26 cellular contexts compared by ENCODE assay signal in the genomic region with DNA sequence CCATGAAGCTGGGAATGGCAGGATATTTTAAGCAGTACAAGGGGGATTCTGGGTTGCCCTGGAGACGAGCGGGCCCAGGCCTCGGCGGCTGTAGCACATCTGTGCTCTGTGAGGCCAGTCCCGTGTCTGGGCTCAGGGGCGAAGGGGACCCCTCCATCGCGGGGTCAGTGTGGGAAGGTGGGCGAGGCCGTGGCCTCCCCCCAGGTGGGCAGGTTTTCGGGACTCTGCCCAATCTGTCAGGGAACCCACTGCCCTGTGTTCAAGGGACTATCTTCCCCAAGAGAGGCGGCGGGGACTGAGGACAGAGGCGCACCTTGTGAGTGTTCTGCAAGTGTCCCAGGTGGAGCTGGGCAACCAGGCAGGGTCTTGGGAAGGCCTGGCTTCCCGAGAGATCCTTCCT.
"Had no signal": no experiment of that assay in that cellular context is flagged by ENCODE, and none has a peak within 500 bp of the region (broad histone marks: within the 10 kb centered on the region; RNA-seq: fewer than 3 reads in every experiment).

No MANE protein-coding gene starts in this region.

- H3K4me3 ChIP-seq: colonic mucosa, esophagus squamous epithelium, gastroesophageal sphincter had no signal

- H3K27ac ChIP-seq: brain microvascular endothelial cell, colonic mucosa, epithelial cell of prostate, esophagus squamous epithelium, gastroesophageal sphincter, VCaP had no signal

- H3K27me3 Mint-ChIP-seq: activated B cell treated with CpG ODN at 0.5 μM for 24 hours; activated CD8-positive, alpha-beta T cell treated with anti-CD3 and anti-CD28 coated beads for 36 hours; activated naive CD8-positive, alpha-beta T cell had no signal

- H3K9me3 Mint-ChIP-seq: activated B cell treated with CpG ODN at 0.5 μM for 24 hours; activated CD8-positive, alpha-beta T cell treated with anti-CD3 and anti-CD28 coated beads for 36 hours; activated T-cell treated with anti-CD3 and anti-CD28 coated beads, Interleukin-2, amount 50 U/mL, for 4 hours; activated T-helper 17 cell treated with anti-CD3 and anti-CD28 coated beads, Interleukin-2, amount 50 U/mL, for 72 hours had no signal

- H3K4me1 Mint-ChIP-seq: activated B cell treated with CpG ODN at 0.5 μM for 24 hours; activated T-helper 17 cell treated with anti-CD3 and anti-CD28 coated beads, Interleukin-2, amount 50 U/mL, for 72 hours had no signal

- H3K36me3 ChIP-seq: brain microvascular endothelial cell, colonic mucosa, esophagus squamous epithelium, gastroesophageal sphincter had no signal

- H3K27me3 ChIP-seq: brain microvascular endothelial cell, colonic mucosa, esophagus squamous epithelium, gastroesophageal sphincter had no signal

- ATAC-seq: activated CD4-positive, CD25-positive, alpha-beta regulatory T cell treated with anti-CD3 and anti-CD28 coated beads, Interleukin-2, amount 50 U/mL, for 24 hours; activated CD8-positive, alpha-beta T cell treated with anti-CD3 and anti-CD28 coated beads for 36 hours; activated T-cell treated with anti-CD3 and anti-CD28 coated beads, Interleukin-2, amount 50 U/mL, for 4 hours; activated T-helper 17 cell treated with anti-CD3 and anti-CD28 coated beads, Interleukin-2, amount 50 U/mL, for 72 hours; gastroesophageal sphincter had no signal

- H3K4me1 ChIP-seq: colonic mucosa, esophagus squamous epithelium, gastroesophageal sphincter had no signal

- H3K27ac Mint-ChIP-seq: activated B cell treated with CpG ODN at 0.5 μM for 24 hours; activated CD8-positive, alpha-beta T cell treated with anti-CD3 and anti-CD28 coated beads for 36 hours; activated naive CD8-positive, alpha-beta T cell; activated T-helper 17 cell treated with anti-CD3 and anti-CD28 coated beads, Interleukin-2, amount 50 U/mL, for 72 hours had no signal

- H3K36me3 Mint-ChIP-seq: activated naive CD8-positive, alpha-beta T cell had no signal

- DNase-seq: activated B cell treated with CpG ODN at 0.5 μM for 24 hours; activated CD4-positive, alpha-beta T cell treated with anti-CD3 and anti-CD28 coated beads for 48 hours; activated CD4-positive, alpha-beta T cell treated with anti-CD3 and anti-CD28 coated beads, Interleukin-2, amount 50 U/mL, for 1 hour; activated CD4-positive, alpha-beta T cell treated with anti-CD3 and anti-CD28 coated beads, Interleukin-2, amount 50 U/mL, for 48 hours; activated CD8-positive, alpha-beta memory T cell treated with anti-CD3 and anti-CD28 coated beads for 24 hours; activated CD8-positive, alpha-beta T cell treated with anti-CD3 and anti-CD28 coated beads for 36 hours; activated effector memory CD4-positive, alpha-beta T cell treated with Interleukin-2 at 50 U/mL for 16 hours; activated gamma-delta T cell treated with Interleukin-2 at 50 U/mL for 16 hours; activated naive CD4-positive, alpha-beta T cell treated with anti-CD3 and anti-CD28 coated beads, Interleukin-2, amount 50 U/mL, for 16 hours; activated naive CD4-positive, alpha-beta T cell treated with Interleukin-2 at 50 U/mL for 16 hours; activated T-cell treated with anti-CD3 and anti-CD28 coated beads, Interleukin-2, amount 50 U/mL, for 4 hours; amniotic stem cell; anterior cingulate cortex; brain microvascular endothelial cell; caudate nucleus; colonic mucosa; effector CD8-positive, alpha-beta T cell; esophagus squamous epithelium; foreskin melanocyte; T-helper 2 cell had no signal

- H3K4me3 Mint-ChIP-seq: activated B cell treated with CpG ODN at 0.5 μM for 24 hours; activated CD8-positive, alpha-beta T cell treated with anti-CD3 and anti-CD28 coated beads for 36 hours; activated naive CD8-positive, alpha-beta T cell; activated T-cell treated with anti-CD3 and anti-CD28 coated beads, Interleukin-2, amount 50 U/mL, for 4 hours; activated T-helper 17 cell treated with anti-CD3 and anti-CD28 coated beads, Interleukin-2, amount 50 U/mL, for 72 hours had no signal

- H3K9me3 ChIP-seq: colonic mucosa, esophagus squamous epithelium, gastroesophageal sphincter had no signal
